ENCODE assay signal across 11 cellular contexts in genomic region chr4:78638324-78639172, GRCh38.
A peak's percentile ranks its signal among the peaks of the same experiment; 100 is the strongest.
DNase-seq lines count a peak whose midpoint lies in the region; ATAC-seq and TF ChIP-seq lines count a peak whose summit lies in the region.
"Had no signal": no experiment of that assay in that cellular context is flagged by ENCODE, and none has a peak within 500 bp of the region (broad histone marks: within the 10 kb centered on the region; RNA-seq: fewer than 3 reads in every experiment).

No MANE protein-coding gene starts in this region.

- no peak for TF ChIP-seq POLR2A in gastrocnemius medialis (IDR thresholded peaks at IDR 0.05)

- peak overlapping the region; percentile 32 for H3K27ac Mint-ChIP-seq in activated T-helper 1 cell treated with anti-CD3 and anti-CD28 coated beads, Interleukin-12 subunit alpha, Interleukin-12 subunit beta, Interleukin-2, Interleukin-4 antibody, amounts not matched to agents 30 ng/mL and 10 ng/mL and 1 ng/mL, durations not matched to agents 14 hours and 24 hours and 36 hours
- H3K27ac Mint-ChIP-seq in CD8-positive, alpha-beta memory T cell, result no peak overlapping the region
- H3K27ac Mint-ChIP-seq: activated T-cell treated with anti-CD3 and anti-CD28 coated beads, Interleukin-2, amount 50 U/mL, for 72 hours had no signal

- H3K4me1 ChIP-seq in gastrocnemius medialis, result peaks cover 0 to 3% of the 10 kb centered on the region in 2 donors
- no peaks in the 10 kb centered on the region for H3K4me1 ChIP-seq in CD8-positive, alpha-beta memory T cell (ENCODE audit: insufficient read depth, low read length)

- H3K4me1 Mint-ChIP-seq in activated T-helper 1 cell treated with anti-CD3 and anti-CD28 coated beads, Interleukin-12 subunit alpha, Interleukin-12 subunit beta, Interleukin-2, Interleukin-4 antibody, amounts not matched to agents 30 ng/mL and 10 ng/mL and 1 ng/mL, durations not matched to agents 14 hours and 24 hours and 36 hours (ENCODE audit: low read depth), result peaks cover 51% of the 10 kb centered on the region
- peaks cover 0 to 5% (median 0%) of the 10 kb centered on the region in 3 donors for H3K4me1 Mint-ChIP-seq in CD8-positive, alpha-beta memory T cell

- H3K9me3 ChIP-seq in gastrocnemius medialis, result no peaks in the 10 kb centered on the region
- H3K9me3 ChIP-seq in CD8-positive, alpha-beta memory T cell (ENCODE audit: low read length), result no peaks in the 10 kb centered on the region

- POLR2A ChIA-PET in CD8-positive, alpha-beta memory T cell (lab: Charles Lee), result no interaction called here

- DNase-seq in GM12865 (ENCODE audit: low read depth) (peak; percentile 81), COLO668 (lab: John Stamatoyannopoulos, UW; ENCODE audit: unreplicated experiment) (no peak), gastrocnemius medialis (no peak), ureter (ENCODE audit: low spot score) (no peak)
- no peak for DNase-seq in activated T-helper 1 cell treated with anti-CD3 and anti-CD28 coated beads, Interleukin-12 subunit alpha, Interleukin-12 subunit beta, Interleukin-2, Interleukin-4 antibody, amounts not matched to agents 30 ng/mL and 10 ng/mL and 1 ng/mL, durations not matched to agents 14 hours and 24 hours and 36 hours (ENCODE audit: low spot score)
- DNase-seq in CD8-positive, alpha-beta memory T cell, result no peak
- DNase-seq: activated T-cell treated with anti-CD3 and anti-CD28 coated beads, Interleukin-2, amount 50 U/mL, for 72 hours; NCI-H226 had no signal

- peaks cover 4% of the 10 kb centered on the region for H3K9me3 Mint-ChIP-seq in activated T-helper 1 cell treated with anti-CD3 and anti-CD28 coated beads, Interleukin-12 subunit alpha, Interleukin-12 subunit beta, Interleukin-2, Interleukin-4 antibody, amounts not matched to agents 30 ng/mL and 10 ng/mL and 1 ng/mL, durations not matched to agents 14 hours and 24 hours and 36 hours
- H3K9me3 Mint-ChIP-seq in CD8-positive, alpha-beta memory T cell, result no peaks in the 10 kb centered on the region
- H3K9me3 Mint-ChIP-seq: activated T-cell treated with anti-CD3 and anti-CD28 coated beads, Interleukin-2, amount 50 U/mL, for 72 hours had no signal

- H3K27me3 Mint-ChIP-seq in activated T-helper 1 cell treated with anti-CD3 and anti-CD28 coated beads, Interleukin-12 subunit alpha, Interleukin-12 subunit beta, Interleukin-2, Interleukin-4 antibody, amounts not matched to agents 30 ng/mL and 10 ng/mL and 1 ng/mL, durations not matched to agents 14 hours and 24 hours and 36 hours (ENCODE audit: insufficient read depth), result no peaks in the 10 kb centered on the region
- H3K27me3 Mint-ChIP-seq in CD8-positive, alpha-beta memory T cell, result peaks cover 4 to 8% of the 10 kb centered on the region in 2 donors

- in situ Hi-C loops in gastrocnemius medialis (cut with MboI; ENCODE audit: low sequenced_read_pairs in 4 of 4), result no loop called here

- H3K36me3 ChIP-seq in gastrocnemius medialis, result no peaks in the 10 kb centered on the region
- H3K36me3 ChIP-seq in CD8-positive, alpha-beta memory T cell (ENCODE audit: insufficient read depth, low read length), result no peaks in the 10 kb centered on the region

- no peaks in the 10 kb centered on the region for H3K27me3 ChIP-seq in gastrocnemius medialis
- H3K27me3 ChIP-seq in CD8-positive, alpha-beta memory T cell (ENCODE audit: insufficient read depth, low read length, poor library complexity, severe bottlenecking), result no peaks in the 10 kb centered on the region

- no peak overlapping the region for H3K4me3 ChIP-seq in GM12865 (ENCODE audit: low read depth, low read length)
- no peak overlapping the region for H3K4me3 ChIP-seq in gastrocnemius medialis
- H3K4me3 ChIP-seq in CD8-positive, alpha-beta memory T cell (ENCODE audit: low read length), result no peak overlapping the region
- H3K4me3 ChIP-seq: smooth muscle cell had no signal

- TF ChIP-seq CTCF in GM12865 (IDR thresholded peaks at IDR 0.05; ENCODE audit: insufficient read depth, low read depth, low read length, missing control alignments), result no peak
- TF ChIP-seq CTCF in gastrocnemius medialis (IDR thresholded peaks at IDR 0.05 in 4 of 5, conservative IDR thresholded peaks at IDR 0.05 in 1 of 5), result no peak

- CTCF ChIA-PET in CD8-positive, alpha-beta memory T cell (lab: Charles Lee), result no interaction called here

- no peak overlapping the region for H3K27ac ChIP-seq in gastrocnemius medialis
- no peak overlapping the region for H3K27ac ChIP-seq in CD8-positive, alpha-beta memory T cell (ENCODE audit: low read depth, low read length)

- intact Hi-C loops in activated T-helper 1 cell treated with anti-CD3 and anti-CD28 coated beads, Interleukin-12 subunit alpha, Interleukin-12 subunit beta, Interleukin-2, Interleukin-4 antibody, amounts not matched to agents 30 ng/mL and 10 ng/mL and 1 ng/mL, durations not matched to agents 14 hours and 24 hours and 36 hours (cut with micrococcal nuclease), result loop anchor here (2.0 kb wide), 1 partner anchor 18 kb away; no protein-coding TSS in a partner anchor
- intact Hi-C loops in gastrocnemius medialis (cut with DNase I; ENCODE audit: low total_unique reads), result no loop called here

- peak overlapping the region; percentile 8 for H3K4me3 Mint-ChIP-seq in activated T-helper 1 cell treated with anti-CD3 and anti-CD28 coated beads, Interleukin-12 subunit alpha, Interleukin-12 subunit beta, Interleukin-2, Interleukin-4 antibody, amounts not matched to agents 30 ng/mL and 10 ng/mL and 1 ng/mL, durations not matched to agents 14 hours and 24 hours and 36 hours
- no peak overlapping the region for H3K4me3 Mint-ChIP-seq in CD8-positive, alpha-beta memory T cell

- no peaks in the 10 kb centered on the region for H3K36me3 Mint-ChIP-seq in activated T-helper 1 cell treated with anti-CD3 and anti-CD28 coated beads, Interleukin-12 subunit alpha, Interleukin-12 subunit beta, Interleukin-2, Interleukin-4 antibody, amounts not matched to agents 30 ng/mL and 10 ng/mL and 1 ng/mL, durations not matched to agents 14 hours and 24 hours and 36 hours (ENCODE audit: low read depth)
- H3K36me3 Mint-ChIP-seq in CD8-positive, alpha-beta memory T cell, result no peaks in the 10 kb centered on the region

- peak; percentile 69 for ATAC-seq in GM19463 (IDR thresholded peaks at IDR 0.05; ENCODE audit: unreplicated experiment)
- ATAC-seq in HG03175 (IDR thresholded peaks at IDR 0.05; ENCODE audit: unreplicated experiment), result peak; percentile 84
- ATAC-seq in gastrocnemius medialis, result no peak

Comparison
In these comparisons a context has a peak if more than half of its experiments do, and no peak if none do; other contexts are left out.
1. ATAC-seq: peak in GM19463 (single experiment) and HG03175 (single experiment); none in gastrocnemius medialis (0 of 2).